Comparison of ENCODE assay signal across 18 cellular contexts in the genomic region with DNA sequence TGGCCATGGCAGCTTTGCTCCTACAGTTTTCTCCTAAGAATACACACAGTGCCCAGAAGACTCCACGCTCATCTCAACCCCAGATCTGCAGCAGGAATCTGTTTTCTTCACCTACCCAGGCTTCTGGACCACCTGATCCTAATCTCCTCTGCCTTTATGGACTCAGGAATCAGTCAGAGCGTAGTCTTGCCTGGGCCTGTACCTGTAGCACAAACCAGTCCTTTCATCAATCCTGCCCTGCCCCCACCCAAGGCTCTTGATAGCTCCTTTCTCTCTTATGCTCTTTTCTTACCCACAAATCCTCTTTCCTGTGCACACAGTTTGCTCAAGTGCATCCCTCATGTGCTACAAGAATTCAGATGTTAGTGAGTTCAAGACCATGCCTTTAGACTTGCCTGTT.
A peak's percentile ranks its signal among the peaks of the same experiment; 100 is the strongest.
DNase-seq lines count a peak whose midpoint lies in the region; ATAC-seq and TF ChIP-seq lines count a peak whose summit lies in the region.
"Had no signal": no experiment of that assay in that cellular context is flagged by ENCODE, and none has a peak within 500 bp of the region (broad histone marks: within the 10 kb centered on the region; RNA-seq: fewer than 3 reads in every experiment).

No MANE protein-coding gene starts in this region.

- TF ChIP-seq CTCF in fibroblast of the aortic adventitia (IDR thresholded peaks at IDR 0.05; ENCODE audit: insufficient read depth, low read length) (no peak), nephron (IDR thresholded peaks at IDR 0.05; ENCODE audit: unreplicated experiment in 3 of 3) (no peak)

- peak overlapping the region; percentile 86 for H3K4me3 Mint-ChIP-seq in T-helper 17 cell
- peak overlapping the region; percentile 46 to 68 (median 66) for H3K4me3 Mint-ChIP-seq in nephron
- no peak overlapping the region for H3K4me3 Mint-ChIP-seq in activated T-cell treated with anti-CD3 and anti-CD28 coated beads, Interleukin-2, amount 50 U/mL, for 24 hours
- H3K4me3 Mint-ChIP-seq: dendritic cell treated with granulocyte-macrophage colony-stimulating factor and Interleukin-4, amounts not matched to agents 40 ng/mL and 50 ng/mL, for 4 days; T-helper 2 cell treated with Interferon-gamma antibody and Interleukin-4, amounts not matched to agents 5 μg/mL and 100 μg/mL, for 36 hours had no signal

- H3K36me3 Mint-ChIP-seq in T-helper 17 cell (ENCODE audit: low read depth) = no peaks in the 10 kb centered on the region
- H3K36me3 Mint-ChIP-seq in nephron (ENCODE audit: low read depth) = peaks cover 53% of the 10 kb centered on the region
- H3K36me3 Mint-ChIP-seq in activated T-cell treated with anti-CD3 and anti-CD28 coated beads, Interleukin-2, amount 50 U/mL, for 24 hours (ENCODE audit: low read depth) = peaks cover 69% of the 10 kb centered on the region

- no peaks in the 10 kb centered on the region for H3K27me3 Mint-ChIP-seq in T-helper 17 cell
- no peaks in the 10 kb centered on the region for H3K27me3 Mint-ChIP-seq in nephron (ENCODE audit: low read depth)
- H3K27me3 Mint-ChIP-seq in activated T-cell treated with anti-CD3 and anti-CD28 coated beads, Interleukin-2, amount 50 U/mL, for 24 hours = peaks cover 8% of the 10 kb centered on the region

- peaks cover 12% of the 10 kb centered on the region for H3K9me3 ChIP-seq in T-helper 17 cell (ENCODE audit: control insufficient read depth, low read length, poor library complexity, severe bottlenecking)
- H3K9me3 ChIP-seq: testis had no signal

- H3K4me1 Mint-ChIP-seq in T-helper 17 cell (peaks cover 15% of the 10 kb centered on the region), nephron (no peaks in the 10 kb centered on the region)
- peaks cover 25% of the 10 kb centered on the region for H3K4me1 Mint-ChIP-seq in activated T-cell treated with anti-CD3 and anti-CD28 coated beads, Interleukin-2, amount 50 U/mL, for 24 hours (ENCODE audit: low read depth)

- H3K4me3 ChIP-seq in fibroblast of the aortic adventitia (ENCODE audit: low read depth, low read length) = peak overlapping the region; percentile 71

- H3K27ac Mint-ChIP-seq in T-helper 17 cell (no peak overlapping the region), nephron (no peak overlapping the region)
- no peak overlapping the region for H3K27ac Mint-ChIP-seq in activated T-cell treated with anti-CD3 and anti-CD28 coated beads, Interleukin-2, amount 50 U/mL, for 24 hours
- H3K27ac Mint-ChIP-seq: dendritic cell treated with granulocyte-macrophage colony-stimulating factor and Interleukin-4, amounts not matched to agents 40 ng/mL and 50 ng/mL, for 4 days; T-helper 2 cell treated with Interferon-gamma antibody and Interleukin-4, amounts not matched to agents 5 μg/mL and 100 μg/mL, for 36 hours had no signal

- ATAC-seq in T-helper 17 cell (no peak), GM18868 (IDR thresholded peaks at IDR 0.05; ENCODE audit: unreplicated experiment) (no peak), GM19328 (IDR thresholded peaks at IDR 0.05; ENCODE audit: unreplicated experiment) (no peak)

- peak; percentile 3 for DNase-seq in ELF-1 (ENCODE audit: low read depth, low spot score)
- no peak for DNase-seq in T-helper 17 cell
- no peak for DNase-seq in fibroblast of the aortic adventitia (ENCODE audit: low read depth)
- no peak for DNase-seq in NCI-H526 (lab: John Stamatoyannopoulos, UW)
- DNase-seq in activated T-cell treated with anti-CD3 and anti-CD28 coated beads, Interleukin-2, amount 50 U/mL, for 24 hours = no peak
- DNase-seq: activated CD8-positive, alpha-beta memory T cell treated with anti-CD3 and anti-CD28 coated beads, Interleukin-2, amount 50 U/mL, for 48 hours; activated naive CD4-positive, alpha-beta T cell; AML-193; erythroblast; GF-D8; NCI-H2029; NCI-H510A; testis had no signal

- H3K9me3 Mint-ChIP-seq in nephron = peaks cover 52% of the 10 kb centered on the region
- H3K9me3 Mint-ChIP-seq in activated T-cell treated with anti-CD3 and anti-CD28 coated beads, Interleukin-2, amount 50 U/mL, for 24 hours = peaks cover 56% of the 10 kb centered on the region
